Comparison of ENCODE assay signal across 37 cellular contexts in the genomic region with DNA sequence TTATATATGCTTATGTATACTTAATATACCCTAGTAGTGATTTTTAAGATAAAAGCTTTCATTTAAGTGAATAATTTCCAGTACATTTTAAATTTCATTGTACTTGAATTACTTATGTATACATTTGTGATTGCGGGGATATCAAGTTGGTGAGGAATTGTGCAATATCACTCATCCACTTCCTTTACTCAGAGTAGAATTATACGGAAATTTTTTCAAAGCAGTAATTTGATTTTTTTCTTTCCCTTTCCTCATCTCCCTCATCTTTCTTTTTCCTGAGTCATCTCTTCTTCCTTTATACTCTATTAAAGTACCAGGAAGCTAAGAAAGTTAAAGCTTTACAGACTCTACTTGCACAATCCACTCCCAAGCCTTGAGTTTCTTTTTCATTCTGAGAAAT.
"Had no signal": no experiment of that assay in that cellular context is flagged by ENCODE, and none has a peak within 500 bp of the region (broad histone marks: within the 10 kb centered on the region; RNA-seq: fewer than 3 reads in every experiment).

No MANE protein-coding gene starts in this region.

- H3K36me3 ChIP-seq: adrenal gland, esophagus squamous epithelium, gastroesophageal sphincter, heart right ventricle, WERI-Rb-1 had no signal

- H3K9me3 Mint-ChIP-seq: activated CD4-positive, alpha-beta T cell treated with anti-CD3 and anti-CD28 coated beads, Interleukin-2, amount 10 ng/mL, durations not matched to agents 24 days and 14 days; activated naive CD4-positive, alpha-beta T cell treated with anti-CD3 and anti-CD28 coated beads, Interleukin-2, amount 50 U/mL, for 24 hours; activated T-helper 1 cell treated with anti-CD3 and anti-CD28 coated beads, Interleukin-12 subunit alpha, Interleukin-12 subunit beta, Interleukin-2, Interleukin-4 antibody, amounts not matched to agents 30 ng/mL and 10 ng/mL and 1 ng/mL, durations not matched to agents 14 hours and 24 hours and 36 hours; activated T-helper 2 cell treated with anti-CD3 and anti-CD28 coated beads, Interferon-gamma antibody, Interleukin-2, Interleukin-4, amounts not matched to agents 10 μg/mL and 5 μg/mL and 100 μg/mL, durations not matched to agents 14 hours and 24 hours and 36 hours; T-helper 2 cell treated with Interferon-gamma antibody and Interleukin-4, amounts not matched to agents 5 μg/mL and 100 μg/mL, for 36 hours had no signal

- H3K27ac Mint-ChIP-seq: activated B cell treated with CpG ODN at 0.5 μM for 24 hours; activated CD4-positive, alpha-beta memory T cell treated with anti-CD3 and anti-CD28 coated beads for 36 hours; activated CD4-positive, alpha-beta T cell treated with anti-CD3 and anti-CD28 coated beads for 36 hours; activated CD4-positive, alpha-beta T cell treated with anti-CD3 and anti-CD28 coated beads, Interleukin-2, amount 10 ng/mL, durations not matched to agents 24 days and 14 days; activated CD8-positive, alpha-beta memory T cell treated with anti-CD3 and anti-CD28 coated beads, Interleukin-2, amount 10 ng/mL, durations not matched to agents 7 days and 5 days; activated CD8-positive, alpha-beta T cell treated with anti-CD3 and anti-CD28 coated beads, Interleukin-2, amount 10 ng/mL, durations not matched to agents 7 days and 5 days; activated naive CD4-positive, alpha-beta T cell treated with anti-CD3 and anti-CD28 coated beads for 36 hours; activated naive CD4-positive, alpha-beta T cell treated with anti-CD3 and anti-CD28 coated beads, Interleukin-2, amount 50 U/mL, for 24 hours; activated naive CD8-positive, alpha-beta T cell treated with anti-CD3 and anti-CD28 coated beads for 36 hours; activated naive CD8-positive, alpha-beta T cell treated with anti-CD3 and anti-CD28 coated beads, Interleukin-2, amount 50 U/mL, for 24 hours; activated T-helper 1 cell treated with anti-CD3 and anti-CD28 coated beads, Interleukin-12 subunit alpha, Interleukin-12 subunit beta, Interleukin-2, Interleukin-4 antibody, amounts not matched to agents 30 ng/mL and 10 ng/mL and 1 ng/mL, durations not matched to agents 14 hours and 24 hours and 36 hours; activated T-helper 2 cell treated with anti-CD3 and anti-CD28 coated beads, Interferon-gamma antibody, Interleukin-2, Interleukin-4, amounts not matched to agents 10 μg/mL and 5 μg/mL and 100 μg/mL, durations not matched to agents 14 hours and 24 hours and 36 hours; T-helper 17 cell; T-helper 2 cell treated with Interferon-gamma antibody and Interleukin-4, amounts not matched to agents 5 μg/mL and 100 μg/mL, for 36 hours had no signal

- H3K4me3 Mint-ChIP-seq: activated B cell treated with CpG ODN at 0.5 μM for 24 hours; activated CD4-positive, alpha-beta memory T cell treated with anti-CD3 and anti-CD28 coated beads for 36 hours; activated CD4-positive, alpha-beta T cell treated with anti-CD3 and anti-CD28 coated beads for 36 hours; activated CD4-positive, alpha-beta T cell treated with anti-CD3 and anti-CD28 coated beads, Interleukin-2, amount 10 ng/mL, durations not matched to agents 24 days and 14 days; activated CD8-positive, alpha-beta memory T cell treated with anti-CD3 and anti-CD28 coated beads, Interleukin-2, amount 10 ng/mL, durations not matched to agents 7 days and 5 days; activated CD8-positive, alpha-beta T cell treated with anti-CD3 and anti-CD28 coated beads, Interleukin-2, amount 10 ng/mL, durations not matched to agents 7 days and 5 days; activated naive CD4-positive, alpha-beta T cell treated with anti-CD3 and anti-CD28 coated beads for 36 hours; activated naive CD4-positive, alpha-beta T cell treated with anti-CD3 and anti-CD28 coated beads, Interleukin-2, amount 50 U/mL, for 24 hours; activated naive CD8-positive, alpha-beta T cell treated with anti-CD3 and anti-CD28 coated beads for 36 hours; activated naive CD8-positive, alpha-beta T cell treated with anti-CD3 and anti-CD28 coated beads, Interleukin-2, amount 50 U/mL, for 24 hours; activated T-helper 1 cell treated with anti-CD3 and anti-CD28 coated beads, Interleukin-12 subunit alpha, Interleukin-12 subunit beta, Interleukin-2, Interleukin-4 antibody, amounts not matched to agents 30 ng/mL and 10 ng/mL and 1 ng/mL, durations not matched to agents 14 hours and 24 hours and 36 hours; T-helper 17 cell; T-helper 2 cell treated with Interferon-gamma antibody and Interleukin-4, amounts not matched to agents 5 μg/mL and 100 μg/mL, for 36 hours had no signal

- H3K27me3 Mint-ChIP-seq: activated B cell treated with CpG ODN at 0.5 μM for 24 hours; activated CD4-positive, alpha-beta memory T cell treated with anti-CD3 and anti-CD28 coated beads for 36 hours; activated CD4-positive, alpha-beta T cell treated with anti-CD3 and anti-CD28 coated beads for 36 hours; activated CD4-positive, alpha-beta T cell treated with anti-CD3 and anti-CD28 coated beads, Interleukin-2, amount 10 ng/mL, durations not matched to agents 24 days and 14 days; activated CD8-positive, alpha-beta memory T cell treated with anti-CD3 and anti-CD28 coated beads, Interleukin-2, amount 10 ng/mL, durations not matched to agents 7 days and 5 days; activated naive CD4-positive, alpha-beta T cell treated with anti-CD3 and anti-CD28 coated beads, Interleukin-2, amount 50 U/mL, for 24 hours; activated naive CD8-positive, alpha-beta T cell treated with anti-CD3 and anti-CD28 coated beads for 36 hours; activated naive CD8-positive, alpha-beta T cell treated with anti-CD3 and anti-CD28 coated beads, Interleukin-2, amount 50 U/mL, for 24 hours; T-helper 17 cell had no signal

- H3K4me1 ChIP-seq: body of pancreas, esophagus squamous epithelium, heart right ventricle had no signal

- ATAC-seq: activated CD4-positive, alpha-beta T cell treated with anti-CD3 and anti-CD28 coated beads for 36 hours; activated CD4-positive, CD25-positive, alpha-beta regulatory T cell treated with anti-CD3 and anti-CD28 coated beads, Interleukin-2, amount 50 U/mL, for 24 hours; activated CD8-positive, alpha-beta memory T cell treated with anti-CD3 and anti-CD28 coated beads, Interleukin-2, amount 10 ng/mL, durations not matched to agents 7 days and 5 days; activated CD8-positive, alpha-beta T cell treated with anti-CD3 and anti-CD28 coated beads, Interleukin-2, amount 10 ng/mL, durations not matched to agents 7 days and 5 days; activated naive CD8-positive, alpha-beta T cell treated with anti-CD3 and anti-CD28 coated beads, Interleukin-2, amount 50 U/mL, for 24 hours; body of pancreas; gastroesophageal sphincter; heart right ventricle; T-helper 17 cell had no signal

- H3K4me3 ChIP-seq: adrenal gland, body of pancreas, esophagus squamous epithelium, gastroesophageal sphincter, heart right ventricle had no signal

- H3K36me3 Mint-ChIP-seq: activated CD4-positive, alpha-beta memory T cell treated with anti-CD3 and anti-CD28 coated beads for 36 hours; activated CD8-positive, alpha-beta memory T cell treated with anti-CD3 and anti-CD28 coated beads, Interleukin-2, amount 10 ng/mL, durations not matched to agents 7 days and 5 days; activated naive CD4-positive, alpha-beta T cell treated with anti-CD3 and anti-CD28 coated beads, Interleukin-2, amount 50 U/mL, for 24 hours; activated naive CD8-positive, alpha-beta T cell treated with anti-CD3 and anti-CD28 coated beads for 36 hours had no signal

- H3K9me3 ChIP-seq: adrenal gland, body of pancreas, esophagus squamous epithelium, gastroesophageal sphincter, heart right ventricle had no signal

- DNase-seq: activated B cell treated with CpG ODN at 0.5 μM for 24 hours; activated CD4-positive, alpha-beta memory T cell treated with anti-CD3 and anti-CD28 coated beads for 36 hours; activated CD4-positive, alpha-beta T cell treated with anti-CD3 and anti-CD28 coated beads for 36 hours; activated CD4-positive, alpha-beta T cell treated with anti-CD3 and anti-CD28 coated beads, Interleukin-2, amount 10 ng/mL, durations not matched to agents 24 days and 14 days; activated CD8-positive, alpha-beta memory T cell treated with anti-CD3 and anti-CD28 coated beads, Interleukin-2, amount 10 ng/mL, durations not matched to agents 7 days and 5 days; activated CD8-positive, alpha-beta memory T cell treated with anti-CD3 and anti-CD28 coated beads, Interleukin-2, amount 50 U/mL, for 4 hours; activated CD8-positive, alpha-beta T cell treated with anti-CD3 and anti-CD28 coated beads, Interleukin-2, amount 10 ng/mL, durations not matched to agents 7 days and 5 days; activated effector memory CD4-positive, alpha-beta T cell treated with anti-CD3 and anti-CD28 coated beads, Interleukin-2, amount 50 U/mL, for 16 hours; activated naive CD4-positive, alpha-beta T cell treated with anti-CD3 and anti-CD28 coated beads for 36 hours; activated naive CD8-positive, alpha-beta T cell treated with anti-CD3 and anti-CD28 coated beads for 36 hours; activated naive CD8-positive, alpha-beta T cell treated with anti-CD3 and anti-CD28 coated beads, Interleukin-2, amount 50 U/mL, for 24 hours; activated T-cell treated with anti-CD3 and anti-CD28 coated beads, Interleukin-2, amount 50 U/mL, for 1 hour; activated T-cell treated with anti-CD3 and anti-CD28 coated beads, Interleukin-2, amount 50 U/mL, for 48 hours; adrenal gland; amygdala; aorta; body of pancreas; caudate nucleus; cortex of kidney; dermis blood vessel endothelial cell; effector CD4-positive, alpha-beta T cell; esophagus squamous epithelium; foreskin melanocyte; heart right ventricle; T-helper 17 cell; T1000; WERI-Rb-1 had no signal

- H3K27me3 ChIP-seq: adrenal gland, body of pancreas, esophagus squamous epithelium, gastroesophageal sphincter had no signal

- H3K27ac ChIP-seq: adrenal gland, body of pancreas, epithelial cell of prostate, esophagus squamous epithelium, gastroesophageal sphincter, heart right ventricle, WERI-Rb-1 had no signal

- H3K4me1 Mint-ChIP-seq: activated B cell treated with CpG ODN at 0.5 μM for 24 hours; activated CD4-positive, alpha-beta T cell treated with anti-CD3 and anti-CD28 coated beads for 36 hours; activated CD4-positive, alpha-beta T cell treated with anti-CD3 and anti-CD28 coated beads, Interleukin-2, amount 10 ng/mL, durations not matched to agents 24 days and 14 days; activated CD8-positive, alpha-beta memory T cell treated with anti-CD3 and anti-CD28 coated beads, Interleukin-2, amount 10 ng/mL, durations not matched to agents 7 days and 5 days; activated naive CD4-positive, alpha-beta T cell treated with anti-CD3 and anti-CD28 coated beads, Interleukin-2, amount 50 U/mL, for 24 hours; activated naive CD8-positive, alpha-beta T cell treated with anti-CD3 and anti-CD28 coated beads for 36 hours; activated naive CD8-positive, alpha-beta T cell treated with anti-CD3 and anti-CD28 coated beads, Interleukin-2, amount 50 U/mL, for 24 hours; T-helper 17 cell had no signal

- FAIRE-seq: colon, endometrium, endothelial cell of umbilical vein had no signal
